Comparison of ENCODE assay signal across 11 cellular contexts in genomic region chr19:42469311-42470239, GRCh38. TPM values are rescaled to one million over a fixed set of nuclear protein-coding genes. Genes with fewer than 3 reads are reported as not detected.
DNase-seq lines count a peak whose midpoint lies in the region; ATAC-seq and TF ChIP-seq lines count a peak whose summit lies in the region.
"Had no signal": no experiment of that assay in that cellular context is flagged by ENCODE, and none has a peak within 500 bp of the region (broad histone marks: within the 10 kb centered on the region; RNA-seq: fewer than 3 reads in every experiment).

No MANE protein-coding gene starts in this region.

- intact Hi-C loops in dorsolateral prefrontal cortex (cut with DNase I) = no loop called here

- ATAC-seq in GM19328 (IDR thresholded peaks at IDR 0.05; ENCODE audit: unreplicated experiment) (no peak), HG03442 (IDR thresholded peaks at IDR 0.05; ENCODE audit: unreplicated experiment) (no peak), HG02840 (IDR thresholded peaks at IDR 0.05; ENCODE audit: low FRiP score, unreplicated experiment) (no peak)

- peak; percentile 5 for DNase-seq in stimulated activated CD4-positive, alpha-beta T cell treated with anti-CD3 and anti-CD28 coated beads, Interleukin-1b, Interleukin-23, amount 100 ng/mL, for 48 hours
- no peak for DNase-seq in stimulated activated CD4-positive, alpha-beta T cell treated with anti-CD3 and anti-CD28 coated beads, Interleukin-4, amount 100 ng/mL, for 1 hour
- DNase-seq in SK-MEL-5 (ENCODE audit: low read depth, low spot score) = peak; percentile 80
- peak; percentile 86 for DNase-seq in islet precursor cell
- no peak for DNase-seq in dorsolateral prefrontal cortex
- DNase-seq: activated T-cell treated with anti-CD3 and anti-CD28 coated beads, Interleukin-2, amount 50 U/mL, for 4 hours; NCI-H187 treated with DMSO at 0.1 percent for 48 hours had no signal

- no peak for TF ChIP-seq CTCF in dorsolateral prefrontal cortex (IDR thresholded peaks at IDR 0.05 in 54 of 56, conservative IDR thresholded peaks at IDR 0.05 in 2 of 56; ENCODE audit: low read depth in 1 of 56, partially characterized antibody in 56 of 56)

- H3K27ac ChIP-seq in dorsolateral prefrontal cortex = no peak overlapping the region
- H3K27ac ChIP-seq: vagina had no signal

- H3K27me3 ChIP-seq in dorsolateral prefrontal cortex = no peaks in the 10 kb centered on the region
- H3K27me3 ChIP-seq: vagina had no signal

- H3K4me3 ChIP-seq in dorsolateral prefrontal cortex = no peak overlapping the region
- H3K4me3 ChIP-seq: vagina had no signal

- in situ Hi-C loops in SK-MEL-5 (cut with HindIII; ENCODE audit: low pct_unique_long_range_greater_than_20kb, low sequenced_read_pairs) = no loop called here

RNA-seq across cellular contexts. Expression of gene CXCL17, which starts 26.8 kb away (rescaled TPM):
- 0.34 TPM in 1 of 2 replicates, not detected in the other for total RNA-seq in SK-MEL-5 (2014; rRNA removed; shearing (Covaris generic))
- 0.52 and 0.79 TPM in 2 replicates for polyA plus RNA-seq in SK-MEL-5 (2015; cell fraction: cytosol; rRNA removed)
- polyA plus RNA-seq in SK-MEL-5 (2015; cell fraction: nucleus; rRNA removed) = not detected in 2 replicates
- total RNA-seq in dorsolateral prefrontal cortex = not detected
- total RNA-seq: activated T-cell treated with anti-CD3 and anti-CD28 coated beads, Interleukin-2, amount 50 U/mL, for 4 hours had no signal

RNA-seq across cellular contexts. Expression of gene LIPE, which starts 42.4 kb away (rescaled TPM):
- total RNA-seq in SK-MEL-5 (2014; rRNA removed; shearing (Covaris generic)) = not detected in 2 replicates
- not detected in 2 replicates for polyA plus RNA-seq in SK-MEL-5 (2015; cell fraction: cytosol; rRNA removed)
- not detected in 2 replicates for polyA plus RNA-seq in SK-MEL-5 (2015; cell fraction: nucleus; rRNA removed)
- total RNA-seq in dorsolateral prefrontal cortex = 100 to 1,000 TPM in 24 of 120 experiments, 10 to 100 TPM in 96; 21.9 to 264 (median 65.6) TPM

RNA-seq across cellular contexts. Expression of gene CEACAM1, which starts 58.7 kb away (rescaled TPM):
- 31.2 and 38.8 TPM in 2 replicates for total RNA-seq in SK-MEL-5 (2014; rRNA removed; shearing (Covaris generic))
- 131 and 160 TPM in 2 replicates for polyA plus RNA-seq in SK-MEL-5 (2015; cell fraction: cytosol; rRNA removed)
- polyA plus RNA-seq in SK-MEL-5 (2015; cell fraction: nucleus; rRNA removed) = 196 and 277 TPM in 2 replicates
- 1 to 10 TPM in 54 of 120 experiments, under 1 TPM in 50, not detected in 16; 0.16 to 4.1 (median 1.0) TPM for total RNA-seq in dorsolateral prefrontal cortex

Comparison
In these comparisons a context has a peak if more than half of its experiments do, and no peak if none do; other contexts are left out.
1. DNase-seq: peak in stimulated activated CD4-positive, alpha-beta T cell treated with anti-CD3 and anti-CD28 coated beads, Interleukin-1b, Interleukin-23, amount 100 ng/mL, for 48 hours (single experiment), SK-MEL-5 (single experiment) and islet precursor cell (single experiment); none in stimulated activated CD4-positive, alpha-beta T cell treated with anti-CD3 and anti-CD28 coated beads, Interleukin-4, amount 100 ng/mL, for 1 hour (single experiment) and dorsolateral prefrontal cortex (0 of 10).
2. RNA of gene LIPE, which starts 42.4 kb away (total RNA-seq): 21.9 to 264 TPM in dorsolateral prefrontal cortex; not detected in SK-MEL-5; every median in the first group is over 10 times any median in the second.